ENCODE assay signal across 11 cellular contexts in the genomic region with DNA sequence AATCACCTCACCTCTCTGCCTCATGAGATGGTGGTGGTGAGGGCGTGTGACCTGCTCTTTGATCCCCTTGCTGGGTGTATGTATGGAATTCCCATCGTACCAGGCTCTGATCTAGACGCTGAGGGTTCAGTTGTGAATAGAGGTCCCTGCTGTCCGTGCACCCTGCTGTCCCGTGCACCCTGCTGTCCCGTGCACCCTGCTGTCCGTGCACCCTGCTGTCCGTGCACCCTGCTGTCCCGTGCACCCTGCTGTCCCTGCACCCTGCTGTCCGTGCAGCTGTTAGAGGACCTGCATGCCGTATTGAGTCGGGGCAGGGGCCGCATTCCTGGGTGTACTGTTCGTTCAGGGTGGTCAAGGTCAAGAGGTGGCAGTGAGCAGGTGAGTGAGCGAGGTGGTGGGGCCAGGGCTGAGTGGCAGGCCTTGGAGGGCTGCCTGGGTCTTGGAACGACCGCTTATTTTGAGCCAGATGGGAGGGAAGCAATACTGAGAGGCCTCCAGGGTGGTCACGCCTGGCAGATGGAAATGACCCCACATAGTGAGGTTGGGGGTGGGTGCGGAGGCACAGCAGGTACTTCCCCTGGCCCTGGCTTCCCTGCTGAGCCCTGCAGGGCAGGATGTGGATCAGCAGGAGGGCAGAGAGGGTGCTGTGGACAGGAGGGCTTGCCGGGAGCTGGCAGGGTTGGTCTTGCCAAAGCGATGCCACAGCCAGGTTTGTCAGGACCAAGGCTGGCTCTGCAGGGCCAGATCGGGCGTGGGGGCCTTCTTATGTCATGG. TPM values are rescaled to one million over a fixed set of nuclear protein-coding genes. Genes with fewer than 3 reads are reported as not detected.
A peak's percentile ranks its signal among the peaks of the same experiment; 100 is the strongest.
DNase-seq lines count a peak whose midpoint lies in the region; FAIRE-seq and TF ChIP-seq lines count a peak whose summit lies in the region.
"Had no signal": no experiment of that assay in that cellular context is flagged by ENCODE, and none has a peak within 500 bp of the region (broad histone marks: within the 10 kb centered on the region; RNA-seq: fewer than 3 reads in every experiment).

No MANE protein-coding gene starts in this region.

- no peak overlapping the region for H3K4me3 Mint-ChIP-seq in osteocyte (ENCODE audit: unreplicated experiment)

- H3K9me2 ChIP-seq in hepatocyte (replicated peaks; ENCODE audit: insufficient read depth): no peaks in the 10 kb centered on the region

- no peak overlapping the region for H3K27ac Mint-ChIP-seq in osteocyte (ENCODE audit: unreplicated experiment)

- H3K36me3 Mint-ChIP-seq in osteocyte (ENCODE audit: unreplicated experiment): peaks cover 22% of the 10 kb centered on the region

- H3K27me3 ChIP-seq in hepatocyte: no peaks in the 10 kb centered on the region
- H3K27me3 ChIP-seq: breast epithelium had no signal

- H3K4me1 Mint-ChIP-seq in osteocyte (ENCODE audit: unreplicated experiment): peaks cover 18% of the 10 kb centered on the region

- no peaks in the 10 kb centered on the region for H3K9me3 ChIP-seq in hepatocyte (ENCODE audit: low read depth)
- H3K9me3 ChIP-seq: breast epithelium had no signal

- H3K79me2 ChIP-seq in hepatocyte: peaks cover 85% of the 10 kb centered on the region

- DNase-seq in DMS53 (lab: John Stamatoyannopoulos, UW): peak; percentile 47
- DNase-seq in DMS53 treated with DMSO at 0.1 percent for 48 hours (lab: John Stamatoyannopoulos, UW; ENCODE audit: unreplicated experiment): no peak
- no peak for DNase-seq in HTR-8/SVneo (ENCODE audit: insufficient read length, low spot score)
- DNase-seq in cerebellar cortex (ENCODE audit: low spot score): peak; percentile 58
- DNase-seq in osteocyte (ENCODE audit: extremely low spot score, unreplicated experiment): peak; percentile 92
- no peak for DNase-seq in stimulated activated CD4-positive, alpha-beta T cell treated with anti-CD3 and anti-CD28 coated beads, Interleukin-1b, Interleukin-23, amount 100 ng/mL, for 48 hours
- no peak for DNase-seq in hepatocyte (ENCODE audit: low spot score)
- DNase-seq in stimulated activated CD4-positive, alpha-beta T cell treated with anti-CD3 and anti-CD28 coated beads, Interleukin-2, amount 100 ng/mL, for 48 hours: no peak
- DNase-seq: KG1 had no signal

- WGBS in hepatocyte (ENCODE audit: low lambda C conversion rate, missing lambda C conversion rate): 89% methylated on average over 23 of the region's 23 CpGs

- peaks cover 19% of the 10 kb centered on the region for H3K4me1 ChIP-seq in hepatocyte (ENCODE audit: insufficient read depth)

- H3K9me3 Mint-ChIP-seq in osteocyte (ENCODE audit: unreplicated experiment): no peaks in the 10 kb centered on the region

- FAIRE-seq in HTR-8/SVneo (lab: Jason Lieb, UNC): peak; percentile 100
- FAIRE-seq: A204.1 had no signal

- TF ChIP-seq CTCF in osteocyte (IDR thresholded peaks at IDR 0.05) (no peak), hepatocyte (IDR thresholded peaks at IDR 0.05; ENCODE audit: poor library complexity) (no peak)

- H3K36me3 ChIP-seq in hepatocyte (replicated peaks; ENCODE audit: insufficient read depth, low read depth): no peaks in the 10 kb centered on the region

- H4K20me1 ChIP-seq in hepatocyte (ENCODE audit: insufficient read depth, poor library complexity, severe bottlenecking): peaks cover 76% of the 10 kb centered on the region

- H3K4me2 ChIP-seq in hepatocyte: no peak overlapping the region

- H2AFZ ChIP-seq in hepatocyte: no peak overlapping the region

- no peak overlapping the region for H3K4me3 ChIP-seq in hepatocyte
- H3K4me3 ChIP-seq: breast epithelium had no signal

- H3K27me3 Mint-ChIP-seq in osteocyte (ENCODE audit: unreplicated experiment): no peaks in the 10 kb centered on the region

- no peak overlapping the region for H3K27ac ChIP-seq in hepatocyte
- H3K27ac ChIP-seq: breast epithelium had no signal

RNA-seq across cellular contexts. Expression of a gene that starts 4.6 kb away (rescaled TPM):
- total RNA-seq in osteocyte: 142 and 148 TPM in 2 replicates
- total RNA-seq in hepatocyte: 40.2 and 74.8 TPM in 2 replicates
- 154 and 165 TPM in 2 replicates for polyA plus RNA-seq in hepatocyte

RNA-seq across cellular contexts. Expression of a gene that starts 15.6 kb away (rescaled TPM):
- 174 and 189 TPM in 2 replicates for total RNA-seq in osteocyte
- 94.6 and 99.6 TPM in 2 replicates for total RNA-seq in hepatocyte
- polyA plus RNA-seq in hepatocyte: 16.1 and 18.0 TPM in 2 replicates

RNA-seq across cellular contexts. Expression of a gene that starts 22.5 kb away (rescaled TPM):
- 25.9 and 28.1 TPM in 2 replicates for total RNA-seq in osteocyte
- 13.0 and 18.3 TPM in 2 replicates for total RNA-seq in hepatocyte
- 30.5 and 31.7 TPM in 2 replicates for polyA plus RNA-seq in hepatocyte

RNA-seq across cellular contexts. Expression of a gene that starts 27.0 kb away (rescaled TPM):
- total RNA-seq in osteocyte (29.6 and 33.8 TPM in 2 replicates), hepatocyte (12.2 and 17.3 TPM in 2 replicates)
- 14.2 and 22.5 TPM in 2 replicates for polyA plus RNA-seq in hepatocyte

RNA-seq across cellular contexts. Expression of a gene that starts 29.7 kb away (rescaled TPM):
- 62.3 and 79.8 TPM in 2 replicates for total RNA-seq in osteocyte
- 6.1 and 10.1 TPM in 2 replicates for total RNA-seq in hepatocyte
- polyA plus RNA-seq in hepatocyte: 53.8 and 71.5 TPM in 2 replicates

Comparison
In these comparisons a context has a peak if more than half of its experiments do, and no peak if none do; other contexts are left out.
1. DNase-seq: peak in DMS53 (single experiment), cerebellar cortex (single experiment) and osteocyte (single experiment); none in DMS53 treated with DMSO at 0.1 percent for 48 hours (single experiment), HTR-8/SVneo (single experiment), stimulated activated CD4-positive, alpha-beta T cell treated with anti-CD3 and anti-CD28 coated beads, Interleukin-1b, Interleukin-23, amount 100 ng/mL, for 48 hours (single experiment), hepatocyte (single experiment) and stimulated activated CD4-positive, alpha-beta T cell treated with anti-CD3 and anti-CD28 coated beads, Interleukin-2, amount 100 ng/mL, for 48 hours (0 of 2).